In genomic region chr3:138361193-138361525, GRCh38 we compare ENCODE assay signal across 29 cellular contexts. TPM values are rescaled to one million over a fixed set of nuclear protein-coding genes. Genes with fewer than 3 reads are reported as not detected.
DNase-seq lines count a peak whose midpoint lies in the region; ATAC-seq and TF ChIP-seq lines count a peak whose summit lies in the region.
"Had no signal": no experiment of that assay in that cellular context is flagged by ENCODE, and none has a peak within 500 bp of the region (broad histone marks: within the 10 kb centered on the region; RNA-seq: fewer than 3 reads in every experiment).

No MANE protein-coding gene starts in this region.

- H3K27ac ChIP-seq in HUES6 (ENCODE audit: low read depth, low read length): no peak overlapping the region
- peak overlapping the region; percentile 66 for H3K27ac ChIP-seq in layer of hippocampus (ENCODE audit: low read depth, low read length)
- no peak overlapping the region for H3K27ac ChIP-seq in sigmoid colon
- no peak overlapping the region for H3K27ac ChIP-seq in lower lobe of right lung
- H3K27ac ChIP-seq: ascending aorta, foreskin keratinocyte, GM23248, RWPE1, VCaP had no signal

- DNase-seq in ACHN (peak; percentile 9), sigmoid colon (peak; percentile 36), DMS114 treated with DMSO at 0.1 percent for 48 hours (lab: John Stamatoyannopoulos, UW; ENCODE audit: unreplicated experiment) (no peak), lower lobe of right lung (no peak)
- DNase-seq: activated CD4-positive, alpha-beta T cell treated with anti-CD3 and anti-CD28 coated beads, Interleukin-2, amount 10 ng/mL, durations not matched to agents 24 days and 14 days; activated naive CD4-positive, alpha-beta T cell treated with anti-CD3 and anti-CD28 coated beads, Interleukin-2, amount 10 ng/mL, durations not matched to agents 7 days and 5 days; activated T-cell treated with anti-CD3 and anti-CD28 coated beads, Interleukin-2, amount 50 U/mL, for 72 hours; C1 segment of cervical spinal cord; Caco-2; DMS79 treated with DMSO at 0.1 percent for 48 hours; effector memory CD8-positive, alpha-beta T cell; foreskin keratinocyte; GM23248; hippocampal formation; NCI-H2081; NCI-H226; NCI-H774; pancreas; stimulated activated CD8-positive, alpha-beta memory T cell treated with anti-CD3 and anti-CD28 coated beads, Interleukin-4, amount 100 ng/mL, for 48 hours had no signal

- 94 to 96% methylated on average over 3 of the region's 3 CpGs for WGBS in sigmoid colon, 2 donors

- ATAC-seq in lower lobe of right lung: no peak
- no peak for ATAC-seq in HG02623 (IDR thresholded peaks at IDR 0.05; ENCODE audit: unreplicated experiment)
- ATAC-seq: activated T-cell treated with anti-CD3 and anti-CD28 coated beads, Interleukin-2, amount 50 U/mL, for 72 hours; effector memory CD8-positive, alpha-beta T cell; esophagus mucosa; foreskin keratinocyte had no signal

- TF ChIP-seq EP300 in sigmoid colon (IDR thresholded peaks at IDR 0.05): no peak

- in situ Hi-C loops in ACHN (cut with HindIII; ENCODE audit: low pct_ligation_motif_present, low pct_unique_long_range_greater_than_20kb, low sequenced_read_pairs): no loop called here

- H3K4me1 ChIP-seq in HUES6 (ENCODE audit: control insufficient read depth, insufficient read depth, low read length) (peaks cover 13% of the 10 kb centered on the region; the same call in 1 of the 2 replicates), sigmoid colon (peaks cover 0 to 60% (median 24%) of the 10 kb centered on the region in 4 donors), lower lobe of right lung (peaks cover 15% of the 10 kb centered on the region)
- H3K4me1 ChIP-seq: Caco-2, foreskin keratinocyte, pancreas had no signal

- peak overlapping the region; percentile 6 for H3K9ac ChIP-seq in HUES6 (ENCODE audit: low read length)
- H3K9ac ChIP-seq: GM23248 had no signal

- no peaks in the 10 kb centered on the region for H3K36me3 ChIP-seq in HUES6 (ENCODE audit: control insufficient read depth, insufficient read depth, low read length)
- H3K36me3 ChIP-seq in sigmoid colon: peaks cover 0 to under 1% (median 0%) of the 10 kb centered on the region in 4 donors
- H3K36me3 ChIP-seq in lower lobe of right lung: no peaks in the 10 kb centered on the region
- H3K36me3 ChIP-seq: ascending aorta, pancreas had no signal

- intact Hi-C loops in sigmoid colon (cut with DNase I) (no loop called here), lower lobe of right lung (cut with DNase I) (no loop called here)

- TF ChIP-seq CTCF in sigmoid colon (IDR thresholded peaks at IDR 0.05): no peak
- TF ChIP-seq CTCF in lower lobe of right lung (IDR thresholded peaks at IDR 0.05): no peak

- H3K27me3 ChIP-seq in HUES6 (ENCODE audit: control insufficient read depth, insufficient read depth, low read length) (no peaks in the 10 kb centered on the region), layer of hippocampus (ENCODE audit: control insufficient read depth, insufficient read depth, low read length) (no peaks in the 10 kb centered on the region), sigmoid colon (no peaks in the 10 kb centered on the region), lower lobe of right lung (ENCODE audit: low read depth) (no peaks in the 10 kb centered on the region)
- H3K27me3 ChIP-seq: ascending aorta, pancreas had no signal

- no peak overlapping the region for H3K4me3 ChIP-seq in HUES6 (ENCODE audit: low read depth, low read length)
- H3K4me3 ChIP-seq in sigmoid colon: no peak overlapping the region
- no peak overlapping the region for H3K4me3 ChIP-seq in lower lobe of right lung
- H3K4me3 ChIP-seq: ascending aorta, GM23248, lung, pancreas had no signal

- no peak for TF ChIP-seq POLR2A in sigmoid colon (IDR thresholded peaks at IDR 0.05)

- H3K9me3 ChIP-seq in HUES6 (ENCODE audit: control insufficient read depth, insufficient read depth, low read depth, low read length) (no peaks in the 10 kb centered on the region), sigmoid colon (no peaks in the 10 kb centered on the region), lower lobe of right lung (no peaks in the 10 kb centered on the region)
- H3K9me3 ChIP-seq: ascending aorta, Caco-2, pancreas had no signal

RNA-seq across cellular contexts. Expression of gene MRAS, which starts 12.8 kb away (rescaled TPM):
- total RNA-seq in sigmoid colon (10 to 100 TPM; 24.4 to 36.8 (median 30.0) TPM), lower lobe of right lung (55.4 TPM)
- polyA plus RNA-seq in sigmoid colon: 10 to 100 TPM in 1 of 3 donors, 1 to 10 TPM in 2; 3.5 to 14.8 (median 7.2) TPM
- total RNA-seq: activated CD4-positive, alpha-beta T cell treated with anti-CD3 and anti-CD28 coated beads, Interleukin-2, amount 10 ng/mL, durations not matched to agents 24 days and 14 days had no signal

RNA-seq across cellular contexts. Expression of gene NME9, which starts 31.5 kb away (rescaled TPM):
- total RNA-seq in sigmoid colon (not detected), lower lobe of right lung (3.5 TPM)
- polyA plus RNA-seq in sigmoid colon: under 1 TPM in 1 of 3 donors, not detected in 2; 0.23 TPM
- total RNA-seq: activated CD4-positive, alpha-beta T cell treated with anti-CD3 and anti-CD28 coated beads, Interleukin-2, amount 10 ng/mL, durations not matched to agents 24 days and 14 days; ascending aorta; Caco-2; esophagus mucosa; foreskin keratinocyte; GM23248; MCF 10A had no signal
- polyA plus RNA-seq: foreskin keratinocyte, urinary bladder had no signal

Comparison
In these comparisons a context has a peak if more than half of its experiments do, and no peak if none do; other contexts are left out.
1. DNase-seq: peak in ACHN (single experiment) and sigmoid colon (single experiment); none in DMS114 treated with DMSO at 0.1 percent for 48 hours (single experiment) and lower lobe of right lung (single experiment).